2 cellular contexts compared by ENCODE assay signal in the genomic region with DNA sequence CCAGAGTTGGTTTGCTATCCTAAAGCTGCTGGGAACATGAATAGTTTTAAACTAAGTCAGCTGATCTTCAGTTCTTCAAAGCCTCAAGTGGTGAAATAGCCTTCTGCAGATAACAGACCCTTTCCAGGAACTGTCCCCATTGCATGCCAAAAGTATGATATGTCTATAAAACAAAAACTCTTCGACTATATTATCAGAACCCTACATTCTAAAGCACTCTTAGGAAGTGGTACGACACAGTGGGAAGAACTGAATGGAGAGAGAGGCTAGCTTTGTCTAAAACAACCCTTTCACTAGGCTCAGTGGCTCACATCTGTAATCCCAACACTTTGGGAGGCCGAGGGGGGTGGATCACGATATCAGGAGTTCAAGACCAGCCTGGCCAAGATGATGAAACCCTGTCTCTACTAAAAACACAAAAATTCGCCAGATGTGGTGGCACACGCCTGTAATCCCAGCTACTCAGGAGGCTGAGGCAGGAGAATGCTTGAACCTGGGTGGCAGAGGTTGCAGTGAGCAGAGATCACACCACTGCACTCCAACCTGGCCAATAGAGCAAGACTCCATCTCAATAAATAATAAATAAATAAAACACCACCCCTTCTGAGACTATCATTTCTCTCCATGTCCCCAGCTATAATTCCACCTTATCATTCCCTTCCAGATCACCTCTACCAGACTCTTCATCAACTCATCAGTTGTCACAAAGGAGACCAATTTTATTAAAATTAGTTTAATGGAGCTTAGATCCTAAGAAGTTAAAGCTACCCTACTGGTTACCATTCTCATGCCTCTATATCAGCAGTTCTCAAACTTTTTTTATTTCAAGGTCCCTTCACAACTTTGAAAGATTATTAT.
TF ChIP-seq lines count a peak whose summit lies in the region.

No MANE protein-coding gene starts in this region.

TF ChIP-seq in K562, 482 proteins besides CTCF, POLR2A, EP300 and RAD21 (continues in another document):
- TF ChIP-seq, protein P1, sequence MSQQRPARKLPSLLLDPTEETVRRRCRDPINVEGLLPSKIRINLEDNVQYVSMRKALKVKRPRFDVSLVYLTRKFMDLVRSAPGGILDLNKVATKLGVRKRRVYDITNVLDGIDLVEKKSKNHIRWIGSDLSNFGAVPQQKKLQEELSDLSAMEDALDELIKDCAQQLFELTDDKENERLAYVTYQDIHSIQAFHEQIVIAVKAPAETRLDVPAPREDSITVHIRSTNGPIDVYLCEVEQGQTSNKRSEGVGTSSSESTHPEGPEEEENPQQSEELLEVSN (IDR thresholded peaks at IDR 0.05; ENCODE audit: borderline replicate concordance in 1 of 2, extremely low read depth in 1 of 2, insufficient read depth in 1 of 2, insufficient read length in 1 of 2, low read depth in 1 of 2, low read length in 1 of 2, poor library complexity in 1 of 2, severe bottlenecking in 1 of 2): no peak
- TF ChIP-seq TARDBP (IDR thresholded peaks at IDR 0.05) (no peak), MAFF (IDR thresholded peaks at IDR 0.05; ENCODE audit: low read length) (peak; percentile 4; the same call in 1 of the 2 replicates), CSDE1 (IDR thresholded peaks at IDR 0.05) (0 out of 4 replicates have a peak, but pooled peaks of 1 of the 2 experiments have one; percentile 9), KAT7 (CRISPR knock-in tag; IDR thresholded peaks at IDR 0.05; ENCODE audit: borderline replicate concordance) (no peak), RBM25 (IDR thresholded peaks at IDR 0.05; ENCODE audit: low read depth, low read length, severe bottlenecking) (peak; percentile 76), CEBPB (tag; IDR thresholded peaks at IDR 0.05) (peak; percentile 94), TBL1XR1 (IDR thresholded peaks at IDR 0.05; ENCODE audit: low read length in 2 of 2) (0 out of 4 replicates have a peak, but pooled peaks of 1 of the 2 experiments have one; percentile 55), CTBP1 (IDR thresholded peaks at IDR 0.05; ENCODE audit: borderline replicate concordance) (no peak; the same call in 1 of the 2 replicates), DMBX1 (CRISPR knock-in tag; IDR thresholded peaks at IDR 0.05; ENCODE audit: borderline replicate concordance) (peak; percentile 64), MIER1 (IDR thresholded peaks at IDR 0.05; ENCODE audit: low read depth) (0 out of 2 replicates have a peak, but pooled peaks have one; percentile 42), FOXJ3 (CRISPR knock-in tag; IDR thresholded peaks at IDR 0.05) (no peak), STAT5B (CRISPR knock-in tag; IDR thresholded peaks at IDR 0.05) (0 out of 2 replicates have a peak, but pooled peaks have one; percentile 41), ZNF408 (CRISPR knock-in tag; IDR thresholded peaks at IDR 0.05; ENCODE audit: low read depth) (no peak)
- TF ChIP-seq, protein P2, sequence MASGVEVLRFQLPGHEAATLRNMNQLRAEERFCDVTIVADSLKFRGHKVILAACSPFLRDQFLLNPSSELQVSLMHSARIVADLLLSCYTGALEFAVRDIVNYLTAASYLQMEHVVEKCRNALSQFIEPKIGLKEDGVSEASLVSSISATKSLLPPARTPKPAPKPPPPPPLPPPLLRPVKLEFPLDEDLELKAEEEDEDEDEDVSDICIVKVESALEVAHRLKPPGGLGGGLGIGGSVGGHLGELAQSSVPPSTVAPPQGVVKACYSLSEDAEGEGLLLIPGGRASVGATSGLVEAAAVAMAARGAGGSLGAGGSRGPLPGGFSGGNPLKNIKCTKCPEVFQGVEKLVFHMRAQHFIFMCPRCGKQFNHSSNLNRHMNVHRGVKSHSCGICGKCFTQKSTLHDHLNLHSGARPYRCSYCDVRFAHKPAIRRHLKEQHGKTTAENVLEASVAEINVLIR (CRISPR knock-in tag; IDR thresholded peaks at IDR 0.05): 0 out of 2 replicates have a peak, but pooled peaks have one; percentile 9
- TF ChIP-seq, protein P3, sequence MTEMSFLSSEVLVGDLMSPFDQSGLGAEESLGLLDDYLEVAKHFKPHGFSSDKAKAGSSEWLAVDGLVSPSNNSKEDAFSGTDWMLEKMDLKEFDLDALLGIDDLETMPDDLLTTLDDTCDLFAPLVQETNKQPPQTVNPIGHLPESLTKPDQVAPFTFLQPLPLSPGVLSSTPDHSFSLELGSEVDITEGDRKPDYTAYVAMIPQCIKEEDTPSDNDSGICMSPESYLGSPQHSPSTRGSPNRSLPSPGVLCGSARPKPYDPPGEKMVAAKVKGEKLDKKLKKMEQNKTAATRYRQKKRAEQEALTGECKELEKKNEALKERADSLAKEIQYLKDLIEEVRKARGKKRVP (CRISPR knock-in tag; IDR thresholded peaks at IDR 0.05): peak; percentile 40; the same call in 1 of the 2 replicates
- TF ChIP-seq, protein P4, sequence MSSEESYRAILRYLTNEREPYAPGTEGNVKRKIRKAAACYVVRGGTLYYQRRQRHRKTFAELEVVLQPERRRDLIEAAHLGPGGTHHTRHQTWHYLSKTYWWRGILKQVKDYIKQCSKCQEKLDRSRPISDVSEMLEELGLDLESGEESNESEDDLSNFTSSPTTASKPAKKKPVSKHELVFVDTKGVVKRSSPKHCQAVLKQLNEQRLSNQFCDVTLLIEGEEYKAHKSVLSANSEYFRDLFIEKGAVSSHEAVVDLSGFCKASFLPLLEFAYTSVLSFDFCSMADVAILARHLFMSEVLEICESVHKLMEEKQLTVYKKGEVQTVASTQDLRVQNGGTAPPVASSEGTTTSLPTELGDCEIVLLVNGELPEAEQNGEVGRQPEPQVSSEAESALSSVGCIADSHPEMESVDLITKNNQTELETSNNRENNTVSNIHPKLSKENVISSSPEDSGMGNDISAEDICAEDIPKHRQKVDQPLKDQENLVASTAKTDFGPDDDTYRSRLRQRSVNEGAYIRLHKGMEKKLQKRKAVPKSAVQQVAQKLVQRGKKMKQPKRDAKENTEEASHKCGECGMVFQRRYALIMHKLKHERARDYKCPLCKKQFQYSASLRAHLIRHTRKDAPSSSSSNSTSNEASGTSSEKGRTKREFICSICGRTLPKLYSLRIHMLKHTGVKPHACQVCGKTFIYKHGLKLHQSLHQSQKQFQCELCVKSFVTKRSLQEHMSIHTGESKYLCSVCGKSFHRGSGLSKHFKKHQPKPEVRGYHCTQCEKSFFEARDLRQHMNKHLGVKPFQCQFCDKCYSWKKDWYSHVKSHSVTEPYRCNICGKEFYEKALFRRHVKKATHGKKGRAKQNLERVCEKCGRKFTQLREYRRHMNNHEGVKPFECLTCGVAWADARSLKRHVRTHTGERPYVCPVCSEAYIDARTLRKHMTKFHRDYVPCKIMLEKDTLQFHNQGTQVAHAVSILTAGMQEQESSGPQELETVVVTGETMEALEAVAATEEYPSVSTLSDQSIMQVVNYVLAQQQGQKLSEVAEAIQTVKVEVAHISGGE (CRISPR knock-in tag; IDR thresholded peaks at IDR 0.05): no peak
- TF ChIP-seq, protein P5, sequence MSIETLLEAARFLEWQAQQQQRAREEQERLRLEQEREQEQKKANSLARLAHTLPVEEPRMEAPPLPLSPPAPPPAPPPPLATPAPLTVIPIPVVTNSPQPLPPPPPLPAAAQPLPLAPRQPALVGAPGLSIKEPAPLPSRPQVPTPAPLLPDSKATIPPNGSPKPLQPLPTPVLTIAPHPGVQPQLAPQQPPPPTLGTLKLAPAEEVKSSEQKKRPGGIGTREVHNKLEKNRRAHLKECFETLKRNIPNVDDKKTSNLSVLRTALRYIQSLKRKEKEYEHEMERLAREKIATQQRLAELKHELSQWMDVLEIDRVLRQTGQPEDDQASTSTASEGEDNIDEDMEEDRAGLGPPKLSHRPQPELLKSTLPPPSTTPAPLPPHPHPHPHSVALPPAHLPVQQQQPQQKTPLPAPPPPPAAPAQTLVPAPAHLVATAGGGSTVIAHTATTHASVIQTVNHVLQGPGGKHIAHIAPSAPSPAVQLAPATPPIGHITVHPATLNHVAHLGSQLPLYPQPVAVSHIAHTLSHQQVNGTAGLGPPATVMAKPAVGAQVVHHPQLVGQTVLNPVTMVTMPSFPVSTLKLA (conservative IDR thresholded peaks at IDR 0.05): peak in 1 of 2 experiments; percentile 54; a peak in 1 of 4 replicates

TF ChIP-seq in SK-N-SH, 30 proteins besides CTCF, POLR2A, EP300 and RAD21:
- no peak for TF ChIP-seq CHD2 (IDR thresholded peaks at IDR 0.05; ENCODE audit: low read length, partially characterized antibody)
- TF ChIP-seq, protein P6, sequence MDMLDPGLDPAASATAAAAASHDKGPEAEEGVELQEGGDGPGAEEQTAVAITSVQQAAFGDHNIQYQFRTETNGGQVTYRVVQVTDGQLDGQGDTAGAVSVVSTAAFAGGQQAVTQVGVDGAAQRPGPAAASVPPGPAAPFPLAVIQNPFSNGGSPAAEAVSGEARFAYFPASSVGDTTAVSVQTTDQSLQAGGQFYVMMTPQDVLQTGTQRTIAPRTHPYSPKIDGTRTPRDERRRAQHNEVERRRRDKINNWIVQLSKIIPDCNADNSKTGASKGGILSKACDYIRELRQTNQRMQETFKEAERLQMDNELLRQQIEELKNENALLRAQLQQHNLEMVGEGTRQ (IDR thresholded peaks at IDR 0.05; ENCODE audit: borderline replicate concordance, low read depth, low read length): no peak
- no peak for TF ChIP-seq ELF1 (IDR thresholded peaks at IDR 0.05)
- TF ChIP-seq, protein P7, sequence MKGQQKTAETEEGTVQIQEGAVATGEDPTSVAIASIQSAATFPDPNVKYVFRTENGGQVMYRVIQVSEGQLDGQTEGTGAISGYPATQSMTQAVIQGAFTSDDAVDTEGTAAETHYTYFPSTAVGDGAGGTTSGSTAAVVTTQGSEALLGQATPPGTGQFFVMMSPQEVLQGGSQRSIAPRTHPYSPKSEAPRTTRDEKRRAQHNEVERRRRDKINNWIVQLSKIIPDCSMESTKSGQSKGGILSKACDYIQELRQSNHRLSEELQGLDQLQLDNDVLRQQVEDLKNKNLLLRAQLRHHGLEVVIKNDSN (IDR thresholded peaks at IDR 0.05; ENCODE audit: borderline replicate concordance, low read depth): no peak
- no peak for TF ChIP-seq YY1 (IDR thresholded peaks at IDR 0.05; ENCODE audit: low read depth)
- no peak for TF ChIP-seq TAF1 (IDR thresholded peaks at IDR 0.05; ENCODE audit: borderline replicate concordance, low read depth, low read length)
- TF ChIP-seq MXI1 (IDR thresholded peaks at IDR 0.05; ENCODE audit: low read depth, low read length): no peak
- TF ChIP-seq, protein P8, sequence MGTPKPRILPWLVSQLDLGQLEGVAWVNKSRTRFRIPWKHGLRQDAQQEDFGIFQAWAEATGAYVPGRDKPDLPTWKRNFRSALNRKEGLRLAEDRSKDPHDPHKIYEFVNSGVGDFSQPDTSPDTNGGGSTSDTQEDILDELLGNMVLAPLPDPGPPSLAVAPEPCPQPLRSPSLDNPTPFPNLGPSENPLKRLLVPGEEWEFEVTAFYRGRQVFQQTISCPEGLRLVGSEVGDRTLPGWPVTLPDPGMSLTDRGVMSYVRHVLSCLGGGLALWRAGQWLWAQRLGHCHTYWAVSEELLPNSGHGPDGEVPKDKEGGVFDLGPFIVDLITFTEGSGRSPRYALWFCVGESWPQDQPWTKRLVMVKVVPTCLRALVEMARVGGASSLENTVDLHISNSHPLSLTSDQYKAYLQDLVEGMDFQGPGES (IDR thresholded peaks at IDR 0.05; ENCODE audit: low read depth, low read length): no peak
